ENCODE assay signal across 1 cellular context in the genomic region with DNA sequence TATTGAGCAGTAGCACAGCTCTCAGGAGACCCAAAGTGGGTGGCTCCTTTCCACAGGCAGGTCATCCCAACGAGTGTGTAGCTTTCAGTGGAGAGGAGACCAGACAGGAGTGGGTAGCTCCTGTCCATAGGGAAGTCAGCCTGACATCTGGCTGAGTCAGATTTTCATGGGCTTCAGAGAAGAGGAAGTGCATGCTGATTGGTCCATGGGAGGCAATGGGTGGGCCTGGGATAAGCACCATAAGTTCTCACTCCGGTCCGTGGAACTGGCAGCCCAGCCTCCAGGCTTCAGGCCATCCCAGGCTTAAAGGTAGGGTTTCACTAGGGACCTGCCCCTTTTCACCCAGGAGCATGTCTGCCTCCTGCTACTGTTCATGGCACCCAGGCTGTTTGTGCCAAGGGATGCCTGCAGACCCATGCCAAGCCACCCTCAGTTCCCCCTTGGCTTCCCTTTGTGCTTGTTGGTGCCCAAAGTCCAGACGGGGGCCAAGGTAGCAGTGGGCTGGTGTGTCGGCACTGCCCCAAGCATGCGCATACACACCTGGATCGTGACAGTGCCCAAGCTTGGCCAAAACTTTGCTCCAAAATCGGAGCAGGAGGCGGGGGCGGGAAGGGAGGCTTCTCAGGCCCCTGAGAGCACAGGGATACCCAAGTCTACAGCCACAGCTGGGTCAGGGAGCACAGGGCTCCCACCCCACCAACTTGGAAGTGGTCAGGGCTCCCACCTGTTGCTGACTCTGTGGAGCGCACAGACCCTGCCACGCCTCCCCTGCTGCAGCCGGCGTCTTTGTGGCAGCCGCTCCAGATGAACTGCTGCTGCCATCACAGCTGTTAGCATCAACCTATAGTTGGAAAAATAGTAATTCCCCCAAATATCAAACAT.
TF ChIP-seq lines count a peak whose summit lies in the region.

No MANE protein-coding gene starts in this region.

TF ChIP-seq in GM23338, 12 proteins besides CTCF, POLR2A, EP300 and RAD21 (continued from another document):
- TF ChIP-seq, protein P1, sequence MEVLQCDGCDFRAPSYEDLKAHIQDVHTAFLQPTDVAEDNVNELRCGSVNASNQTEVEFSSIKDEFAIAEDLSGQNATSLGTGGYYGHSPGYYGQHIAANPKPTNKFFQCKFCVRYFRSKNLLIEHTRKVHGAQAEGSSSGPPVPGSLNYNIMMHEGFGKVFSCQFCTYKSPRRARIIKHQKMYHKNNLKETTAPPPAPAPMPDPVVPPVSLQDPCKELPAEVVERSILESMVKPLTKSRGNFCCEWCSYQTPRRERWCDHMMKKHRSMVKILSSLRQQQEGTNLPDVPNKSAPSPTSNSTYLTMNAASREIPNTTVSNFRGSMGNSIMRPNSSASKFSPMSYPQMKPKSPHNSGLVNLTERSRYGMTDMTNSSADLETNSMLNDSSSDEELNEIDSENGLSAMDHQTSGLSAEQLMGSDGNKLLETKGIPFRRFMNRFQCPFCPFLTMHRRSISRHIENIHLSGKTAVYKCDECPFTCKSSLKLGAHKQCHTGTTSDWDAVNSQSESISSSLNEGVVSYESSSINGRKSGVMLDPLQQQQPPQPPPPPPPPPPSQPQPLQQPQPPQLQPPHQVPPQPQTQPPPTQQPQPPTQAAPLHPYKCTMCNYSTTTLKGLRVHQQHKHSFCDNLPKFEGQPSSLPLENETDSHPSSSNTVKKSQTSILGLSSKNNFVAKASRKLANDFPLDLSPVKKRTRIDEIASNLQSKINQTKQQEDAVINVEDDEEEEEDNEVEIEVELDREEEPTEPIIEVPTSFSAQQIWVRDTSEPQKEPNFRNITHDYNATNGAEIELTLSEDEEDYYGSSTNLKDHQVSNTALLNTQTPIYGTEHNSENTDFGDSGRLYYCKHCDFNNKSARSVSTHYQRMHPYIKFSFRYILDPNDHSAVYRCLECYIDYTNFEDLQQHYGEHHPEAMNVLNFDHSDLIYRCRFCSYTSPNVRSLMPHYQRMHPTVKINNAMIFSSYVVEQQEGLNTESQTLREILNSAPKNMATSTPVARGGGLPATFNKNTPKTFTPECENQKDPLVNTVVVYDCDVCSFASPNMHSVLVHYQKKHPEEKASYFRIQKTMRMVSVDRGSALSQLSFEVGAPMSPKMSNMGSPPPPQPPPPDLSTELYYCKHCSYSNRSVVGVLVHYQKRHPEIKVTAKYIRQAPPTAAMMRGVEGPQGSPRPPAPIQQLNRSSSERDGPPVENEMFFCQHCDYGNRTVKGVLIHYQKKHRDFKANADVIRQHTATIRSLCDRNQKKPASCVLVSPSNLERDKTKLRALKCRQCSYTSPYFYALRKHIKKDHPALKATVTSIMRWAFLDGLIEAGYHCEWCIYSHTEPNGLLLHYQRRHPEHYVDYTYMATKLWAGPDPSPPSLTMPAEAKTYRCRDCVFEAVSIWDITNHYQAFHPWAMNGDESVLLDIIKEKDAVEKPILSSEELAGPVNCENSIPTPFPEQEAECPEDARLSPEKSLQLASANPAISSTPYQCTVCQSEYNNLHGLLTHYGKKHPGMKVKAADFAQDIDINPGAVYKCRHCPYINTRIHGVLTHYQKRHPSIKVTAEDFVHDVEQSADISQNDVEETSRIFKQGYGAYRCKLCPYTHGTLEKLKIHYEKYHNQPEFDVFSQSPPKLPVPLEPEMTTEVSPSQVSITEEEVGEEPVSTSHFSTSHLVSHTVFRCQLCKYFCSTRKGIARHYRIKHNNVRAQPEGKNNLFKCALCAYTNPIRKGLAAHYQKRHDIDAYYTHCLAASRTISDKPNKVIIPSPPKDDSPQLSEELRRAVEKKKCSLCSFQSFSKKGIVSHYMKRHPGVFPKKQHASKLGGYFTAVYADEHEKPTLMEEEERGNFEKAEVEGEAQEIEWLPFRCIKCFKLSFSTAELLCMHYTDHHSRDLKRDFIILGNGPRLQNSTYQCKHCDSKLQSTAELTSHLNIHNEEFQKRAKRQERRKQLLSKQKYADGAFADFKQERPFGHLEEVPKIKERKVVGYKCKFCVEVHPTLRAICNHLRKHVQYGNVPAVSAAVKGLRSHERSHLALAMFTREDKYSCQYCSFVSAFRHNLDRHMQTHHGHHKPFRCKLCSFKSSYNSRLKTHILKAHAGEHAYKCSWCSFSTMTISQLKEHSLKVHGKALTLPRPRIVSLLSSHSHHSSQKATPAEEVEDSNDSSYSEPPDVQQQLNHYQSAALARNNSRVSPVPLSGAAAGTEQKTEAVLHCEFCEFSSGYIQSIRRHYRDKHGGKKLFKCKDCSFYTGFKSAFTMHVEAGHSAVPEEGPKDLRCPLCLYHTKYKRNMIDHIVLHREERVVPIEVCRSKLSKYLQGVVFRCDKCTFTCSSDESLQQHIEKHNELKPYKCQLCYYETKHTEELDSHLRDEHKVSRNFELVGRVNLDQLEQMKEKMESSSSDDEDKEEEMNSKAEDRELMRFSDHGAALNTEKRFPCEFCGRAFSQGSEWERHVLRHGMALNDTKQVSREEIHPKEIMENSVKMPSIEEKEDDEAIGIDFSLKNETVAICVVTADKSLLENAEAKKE (CRISPR knock-in tag; IDR thresholded peaks at IDR 0.05) = no peak
- no peak for TF ChIP-seq EZH2 (IDR thresholded peaks at IDR 0.05; ENCODE audit: low read depth, unreplicated experiment)
- TF ChIP-seq POLR2AphosphoS5 (IDR thresholded peaks at IDR 0.05; ENCODE audit: low read depth) = no peak; the same call in 1 of the 2 replicates
- TF ChIP-seq JUNB (IDR thresholded peaks at IDR 0.05; ENCODE audit: unreplicated experiment) = no peak
